1 cellular context compared by ENCODE assay signal in genomic region chr11:828501-829115, GRCh38.
A peak's percentile ranks its signal among the peaks of the same experiment; 100 is the strongest.
TF ChIP-seq lines count a peak whose summit lies in the region.

No MANE protein-coding gene starts in this region.

TF ChIP-seq in HEK293, 187 proteins besides CTCF, POLR2A, EP300 and RAD21 (continued from another document):
- no peak for TF ChIP-seq ZNF692 (tag by site-specific recombination; IDR thresholded peaks at IDR 0.05)
- TF ChIP-seq ZNF132 (tag by site-specific recombination; IDR thresholded peaks at IDR 0.05; ENCODE audit: borderline replicate concordance), result no peak
- no peak for TF ChIP-seq ZNF335 (tag by site-specific recombination; conservative IDR thresholded peaks at IDR 0.05)
- no peak for TF ChIP-seq ZNF510 (tag by site-specific recombination; IDR thresholded peaks at IDR 0.05; ENCODE audit: insufficient replicate concordance)
- TF ChIP-seq, protein P1, sequence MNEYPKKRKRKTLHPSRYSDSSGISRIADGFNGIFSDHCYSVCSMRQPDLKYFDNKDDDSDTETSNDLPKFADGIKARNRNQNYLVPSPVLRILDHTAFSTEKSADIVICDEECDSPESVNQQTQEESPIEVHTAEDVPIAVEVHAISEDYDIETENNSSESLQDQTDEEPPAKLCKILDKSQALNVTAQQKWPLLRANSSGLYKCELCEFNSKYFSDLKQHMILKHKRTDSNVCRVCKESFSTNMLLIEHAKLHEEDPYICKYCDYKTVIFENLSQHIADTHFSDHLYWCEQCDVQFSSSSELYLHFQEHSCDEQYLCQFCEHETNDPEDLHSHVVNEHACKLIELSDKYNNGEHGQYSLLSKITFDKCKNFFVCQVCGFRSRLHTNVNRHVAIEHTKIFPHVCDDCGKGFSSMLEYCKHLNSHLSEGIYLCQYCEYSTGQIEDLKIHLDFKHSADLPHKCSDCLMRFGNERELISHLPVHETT (tag by site-specific recombination; IDR thresholded peaks at IDR 0.05), result no peak
- TF ChIP-seq, protein P2, sequence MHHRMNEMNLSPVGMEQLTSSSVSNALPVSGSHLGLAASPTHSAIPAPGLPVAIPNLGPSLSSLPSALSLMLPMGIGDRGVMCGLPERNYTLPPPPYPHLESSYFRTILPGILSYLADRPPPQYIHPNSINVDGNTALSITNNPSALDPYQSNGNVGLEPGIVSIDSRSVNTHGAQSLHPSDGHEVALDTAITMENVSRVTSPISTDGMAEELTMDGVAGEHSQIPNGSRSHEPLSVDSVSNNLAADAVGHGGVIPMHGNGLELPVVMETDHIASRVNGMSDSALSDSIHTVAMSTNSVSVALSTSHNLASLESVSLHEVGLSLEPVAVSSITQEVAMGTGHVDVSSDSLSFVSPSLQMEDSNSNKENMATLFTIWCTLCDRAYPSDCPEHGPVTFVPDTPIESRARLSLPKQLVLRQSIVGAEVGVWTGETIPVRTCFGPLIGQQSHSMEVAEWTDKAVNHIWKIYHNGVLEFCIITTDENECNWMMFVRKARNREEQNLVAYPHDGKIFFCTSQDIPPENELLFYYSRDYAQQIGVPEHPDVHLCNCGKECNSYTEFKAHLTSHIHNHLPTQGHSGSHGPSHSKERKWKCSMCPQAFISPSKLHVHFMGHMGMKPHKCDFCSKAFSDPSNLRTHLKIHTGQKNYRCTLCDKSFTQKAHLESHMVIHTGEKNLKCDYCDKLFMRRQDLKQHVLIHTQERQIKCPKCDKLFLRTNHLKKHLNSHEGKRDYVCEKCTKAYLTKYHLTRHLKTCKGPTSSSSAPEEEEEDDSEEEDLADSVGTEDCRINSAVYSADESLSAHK (tag by site-specific recombination; IDR thresholded peaks at IDR 0.05), result no peak
- 0 out of 2 replicates have a peak, but pooled peaks have one; percentile 16 for TF ChIP-seq ZBTB17 (tag by site-specific recombination; IDR thresholded peaks at IDR 0.05)
- TF ChIP-seq ZNF610 (tag by site-specific recombination; IDR thresholded peaks at IDR 0.05; ENCODE audit: borderline replicate concordance), result no peak
- TF ChIP-seq ZNF560 (tag by site-specific recombination; IDR thresholded peaks at IDR 0.05; ENCODE audit: borderline replicate concordance), result no peak
- no peak for TF ChIP-seq ZNF658 (tag by site-specific recombination; IDR thresholded peaks at IDR 0.05)
- TF ChIP-seq SCRT2 (tag by site-specific recombination; IDR thresholded peaks at IDR 0.05), result no peak
- no peak for TF ChIP-seq ZSCAN4 (tag by site-specific recombination; IDR thresholded peaks at IDR 0.05)
- TF ChIP-seq REPIN1 (tag by site-specific recombination; IDR thresholded peaks at IDR 0.05; ENCODE audit: low read depth), result no peak
- TF ChIP-seq GFI1B (tag by site-specific recombination; IDR thresholded peaks at IDR 0.05), result no peak
- no peak for TF ChIP-seq ZNF302 (tag by site-specific recombination; IDR thresholded peaks at IDR 0.05; ENCODE audit: low read depth)
- TF ChIP-seq ZIC2 (tag by site-specific recombination; IDR thresholded peaks at IDR 0.05), result 0 out of 2 replicates have a peak, but pooled peaks have one; percentile 16
- TF ChIP-seq SP3 (tag by site-specific recombination; IDR thresholded peaks at IDR 0.05), result no peak
- no peak for TF ChIP-seq ZNF747 (tag by site-specific recombination; IDR thresholded peaks at IDR 0.05)
- TF ChIP-seq, protein P3, sequence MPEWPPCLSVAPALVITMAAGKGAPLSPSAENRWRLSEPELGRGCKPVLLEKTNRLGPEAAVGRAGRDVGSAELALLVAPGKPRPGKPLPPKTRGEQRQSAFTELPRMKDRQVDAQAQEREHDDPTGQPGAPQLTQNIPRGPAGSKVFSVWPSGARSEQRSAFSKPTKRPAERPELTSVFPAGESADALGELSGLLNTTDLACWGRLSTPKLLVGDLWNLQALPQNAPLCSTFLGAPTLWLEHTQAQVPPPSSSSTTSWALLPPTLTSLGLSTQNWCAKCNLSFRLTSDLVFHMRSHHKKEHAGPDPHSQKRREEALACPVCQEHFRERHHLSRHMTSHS (tag by site-specific recombination; IDR thresholded peaks at IDR 0.05), result no peak
- TF ChIP-seq GLI4 (tag by site-specific recombination; IDR thresholded peaks at IDR 0.05), result no peak
- no peak for TF ChIP-seq EGR2 (tag by site-specific recombination; IDR thresholded peaks at IDR 0.05; ENCODE audit: low read depth)
TF ChIP-seq in HEK293: peak in this region for 4.
